In the genomic region with DNA sequence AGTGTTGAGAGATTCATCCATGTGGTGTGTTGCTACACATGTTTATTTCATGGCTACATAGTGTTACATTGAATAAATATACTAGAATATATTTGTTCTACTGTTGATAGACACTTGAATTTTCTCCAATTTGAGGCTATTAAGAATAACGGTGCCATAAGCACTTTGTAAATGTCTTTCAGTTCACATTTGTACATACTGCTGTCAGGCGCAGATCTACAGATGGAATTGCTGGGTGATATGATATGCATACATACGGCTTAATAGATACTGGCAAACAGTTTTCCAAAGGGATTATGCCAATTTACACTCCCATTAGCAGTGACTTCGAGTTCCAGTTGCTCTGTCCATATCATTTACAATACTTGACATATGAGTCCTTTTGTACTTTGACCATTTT, we compare ENCODE assay signal across 5 cellular contexts. TPM values are rescaled to one million over a fixed set of nuclear protein-coding genes. Genes with fewer than 3 reads are reported as not detected.
"Had no signal": no experiment of that assay in that cellular context is flagged by ENCODE, and none has a peak within 500 bp of the region (broad histone marks: within the 10 kb centered on the region; RNA-seq: fewer than 3 reads in every experiment).

No MANE protein-coding gene starts in this region.

RNA-seq across cellular contexts. Expression of gene GYPE, which starts 33.5 kb away (rescaled TPM):
- total RNA-seq: OCI-LY7, PC-3, PC-9, RPMI7951, SJCRH30 had no signal
